In genomic region chr12:79373896-79374499, GRCh38 we compare ENCODE assay signal across 9 cellular contexts.
A peak's percentile ranks its signal among the peaks of the same experiment; 100 is the strongest.
DNase-seq lines count a peak whose midpoint lies in the region; ATAC-seq and TF ChIP-seq lines count a peak whose summit lies in the region.
"Had no signal": no experiment of that assay in that cellular context is flagged by ENCODE, and none has a peak within 500 bp of the region (broad histone marks: within the 10 kb centered on the region; RNA-seq: fewer than 3 reads in every experiment).

No MANE protein-coding gene starts in this region.

- H3K79me2 ChIP-seq in HCT116 (ENCODE audit: insufficient read depth, low read length), result no peaks in the 10 kb centered on the region

- H2BK15ac ChIP-seq in mesenchymal stem cell (ENCODE audit: low read depth, poor library complexity, severe bottlenecking), result no peak overlapping the region

- H3K27me3 ChIP-seq in HCT116 (ENCODE audit: insufficient read depth, low read length), result no peaks in the 10 kb centered on the region
- H3K27me3 ChIP-seq in mesenchymal stem cell (ENCODE audit: control insufficient read depth in 1 of 2, insufficient read depth in 1 of 2, low read length in 2 of 2), result no peaks in the 10 kb centered on the region
- no peaks in the 10 kb centered on the region for H3K27me3 ChIP-seq in naive thymus-derived CD4-positive, alpha-beta T cell (ENCODE audit: control insufficient read depth in 2 of 2, insufficient read depth in 2 of 2, low read length in 2 of 2)

- in situ Hi-C loops in ACHN (cut with HindIII; ENCODE audit: low pct_ligation_motif_present, low pct_unique_long_range_greater_than_20kb, low sequenced_read_pairs), result no loop called here
- in situ Hi-C loops in astrocyte of the cerebellum (cut with HindIII; ENCODE audit: low sequenced_read_pairs), result no loop called here

- TF ChIP-seq CTCF in HCT116 (IDR thresholded peaks at IDR 0.05 in 2 of 3, conservative IDR thresholded peaks at IDR 0.05 in 1 of 3; ENCODE audit: borderline replicate concordance in 1 of 3, insufficient read depth in 1 of 3, low read depth in 2 of 3, low read length in 2 of 3) (peak; percentile 33 to 91 (median 86); a peak in 4 of 6 replicates), astrocyte of the cerebellum (IDR thresholded peaks at IDR 0.05; ENCODE audit: low read depth, low read length, missing control alignments) (peak; percentile 86)

- H3K4me1 Mint-ChIP-seq in naive thymus-derived CD4-positive, alpha-beta T cell, result no peaks in the 10 kb centered on the region
- H3K4me1 Mint-ChIP-seq: IgD-negative memory B cell had no signal

- H3K36me3 ChIP-seq in HCT116 (ENCODE audit: control insufficient read depth in 1 of 2, insufficient read depth in 2 of 2, low read length in 2 of 2) (no peaks in the 10 kb centered on the region), mesenchymal stem cell (ENCODE audit: control insufficient read depth in 1 of 2, insufficient read depth in 2 of 2, low read depth in 1 of 2, low read length in 2 of 2) (no peaks in the 10 kb centered on the region)
- no peaks in the 10 kb centered on the region for H3K36me3 ChIP-seq in naive thymus-derived CD4-positive, alpha-beta T cell (ENCODE audit: control insufficient read depth in 2 of 3, insufficient read depth in 3 of 3, low read length in 3 of 3)

- ATAC-seq in HCT116, result peak; percentile 99
- no peak for ATAC-seq in naive thymus-derived CD4-positive, alpha-beta T cell

- no peak overlapping the region for H3K27ac ChIP-seq in HCT116 (ENCODE audit: low read depth, low read length)
- H3K27ac ChIP-seq in mesenchymal stem cell (ENCODE audit: low read length, poor library complexity, severe bottlenecking), result no peak overlapping the region
- H3K27ac ChIP-seq in naive thymus-derived CD4-positive, alpha-beta T cell (ENCODE audit: low read depth, low read length), result no peak overlapping the region

- DNase-seq in ACHN (peak; percentile 58), GM03348 (ENCODE audit: low spot score) (peak; percentile 69), HCT116 (ENCODE audit: low read depth, low spot score) (no peak), NCI-H1048 (lab: John Stamatoyannopoulos, UW) (peak; percentile 5), astrocyte of the cerebellum (ENCODE audit: low read depth) (no peak), mesenchymal stem cell (peak; percentile 38), T-helper 9 cell (no peak)
- no peak for DNase-seq in naive thymus-derived CD4-positive, alpha-beta T cell

- H4K91ac ChIP-seq in mesenchymal stem cell (ENCODE audit: low read length), result no peak overlapping the region

- H3K9ac ChIP-seq in HCT116 (ENCODE audit: low read length), result no peak overlapping the region
- H3K9ac ChIP-seq in mesenchymal stem cell (ENCODE audit: low read length), result no peak overlapping the region

- no TSS peak for BruUV-seq in HCT116 (replicated peaks; lab: Mats Ljungman, UMichigan)

- H2BK120ac ChIP-seq in mesenchymal stem cell (ENCODE audit: low read depth, low read length), result no peak overlapping the region

- no peak overlapping the region for H3K4ac ChIP-seq in mesenchymal stem cell (ENCODE audit: low read depth in 1 of 2, low read length in 2 of 2)

- POLR2A ChIA-PET in HCT116 (lab: Charles Lee), result interaction anchor here (0.6 kb wide), 1 partner anchor 66 kb away, joined by 5 read pairs; no protein-coding TSS in a partner anchor
- POLR2A ChIA-PET in naive thymus-derived CD4-positive, alpha-beta T cell (lab: Charles Lee), result no interaction called here

- intact Hi-C loops in HCT116 (cut with micrococcal nuclease), result loop anchor here (5.0 to 10.0 kb wide), 2 partner anchors 359 to 1372 kb away; no protein-coding TSS in a partner anchor
- intact Hi-C loops in naive thymus-derived CD4-positive, alpha-beta T cell (cut with micrococcal nuclease), result loop anchor here in 1 of 2 donors (10.0 kb wide), 1 partner anchor 59 kb away; no protein-coding TSS in a partner anchor

- no peaks in the 10 kb centered on the region for H3K9me2 ChIP-seq in HCT116 (ENCODE audit: insufficient read depth)

- H3K4me2 ChIP-seq in HCT116 (ENCODE audit: low read length) (no peak overlapping the region), mesenchymal stem cell (ENCODE audit: low read length, poor library complexity, severe bottlenecking) (no peak overlapping the region)

- no peak overlapping the region for H3K4me3 Mint-ChIP-seq in naive thymus-derived CD4-positive, alpha-beta T cell
- H3K4me3 Mint-ChIP-seq: IgD-negative memory B cell had no signal

- no peak overlapping the region for H2BK5ac ChIP-seq in mesenchymal stem cell (ENCODE audit: low read depth, low read length, poor library complexity, severe bottlenecking)

- no peak overlapping the region for H2AK5ac ChIP-seq in mesenchymal stem cell (ENCODE audit: low read length, severe bottlenecking)

- H3K23ac ChIP-seq in mesenchymal stem cell (ENCODE audit: low read length in 2 of 2), result no peak overlapping the region

- no peak overlapping the region for H3K18ac ChIP-seq in mesenchymal stem cell (ENCODE audit: low read depth in 1 of 2, low read length in 2 of 2)

- H3K9me3 ChIP-seq in HCT116 (ENCODE audit: control insufficient read depth in 1 of 2, insufficient read depth in 1 of 2, low read depth in 1 of 2, low read length in 2 of 2), result no peaks in the 10 kb centered on the region
- H3K9me3 ChIP-seq in mesenchymal stem cell (ENCODE audit: control insufficient read depth, low read length), result no peaks in the 10 kb centered on the region
- H3K9me3 ChIP-seq in naive thymus-derived CD4-positive, alpha-beta T cell (ENCODE audit: control insufficient read depth in 2 of 3, low read length in 3 of 3), result no peaks in the 10 kb centered on the region

- H2BK12ac ChIP-seq in mesenchymal stem cell (ENCODE audit: low read length in 2 of 2), result no peak overlapping the region

- no peaks in the 10 kb centered on the region for H3K4me1 ChIP-seq in HCT116 (ENCODE audit: control insufficient read depth in 1 of 2, insufficient read depth in 2 of 2, low read length in 2 of 2)
- H3K4me1 ChIP-seq in mesenchymal stem cell (ENCODE audit: control insufficient read depth, insufficient read depth, low read depth, low read length), result no peaks in the 10 kb centered on the region
- no peaks in the 10 kb centered on the region for H3K4me1 ChIP-seq in naive thymus-derived CD4-positive, alpha-beta T cell (ENCODE audit: control insufficient read depth in 2 of 2, insufficient read depth in 2 of 2, low read length in 2 of 2)

- H4K8ac ChIP-seq in mesenchymal stem cell (ENCODE audit: low read length), result no peak overlapping the region

- H2AFZ ChIP-seq in HCT116 (ENCODE audit: low read depth, low read length, poor library complexity, severe bottlenecking) (peak overlapping the region; percentile 64), mesenchymal stem cell (ENCODE audit: low read depth, low read length) (no peak overlapping the region)

- H3K14ac ChIP-seq in mesenchymal stem cell (ENCODE audit: low read length in 2 of 2), result no peak overlapping the region

- CTCF ChIA-PET in HCT116 (lab: Charles Lee), result interaction anchor here (0.7 to 1.4 kb wide), 3 partner anchors 11 to 43 kb away, joined by 3 to 5 read pairs (median 3); no protein-coding TSS in a partner anchor
- CTCF ChIA-PET in naive thymus-derived CD4-positive, alpha-beta T cell (lab: Charles Lee), result no interaction called here

- H3K9me3 Mint-ChIP-seq in naive thymus-derived CD4-positive, alpha-beta T cell, result peaks cover 0 to 3% (median 0%) of the 10 kb centered on the region in 11 donors
- H3K9me3 Mint-ChIP-seq: IgD-negative memory B cell had no signal

- H4K20me1 ChIP-seq in HCT116 (ENCODE audit: insufficient read depth), result no peaks in the 10 kb centered on the region

- H3K27ac Mint-ChIP-seq in naive thymus-derived CD4-positive, alpha-beta T cell, result no peak overlapping the region
- H3K27ac Mint-ChIP-seq: IgD-negative memory B cell had no signal

- 38% methylated on average over 4 of the region's 5 CpGs for WGBS in mesenchymal stem cell

- no peaks in the 10 kb centered on the region for H3K27me3 Mint-ChIP-seq in naive thymus-derived CD4-positive, alpha-beta T cell
- H3K27me3 Mint-ChIP-seq: IgD-negative memory B cell had no signal

- TF ChIP-seq POLR2A in HCT116 (IDR thresholded peaks at IDR 0.05; ENCODE audit: borderline replicate concordance, extremely low read depth, insufficient read depth, insufficient read length), result no peak

- no peak overlapping the region for H3K4me3 ChIP-seq in HCT116 (replicated peaks in 1 of 2; ENCODE audit: low read depth in 1 of 2, low read length in 2 of 2)
- no peak overlapping the region for H3K4me3 ChIP-seq in astrocyte of the cerebellum (ENCODE audit: low read depth, low read length)
- H3K4me3 ChIP-seq in mesenchymal stem cell (ENCODE audit: insufficient read depth in 1 of 2, low read depth in 1 of 2, low read length in 2 of 2), result no peak overlapping the region
- H3K4me3 ChIP-seq in naive thymus-derived CD4-positive, alpha-beta T cell (ENCODE audit: low read length), result no peak overlapping the region

- H3K79me1 ChIP-seq in mesenchymal stem cell (replicated peaks; ENCODE audit: low read length, poor library complexity, severe bottlenecking), result no peaks in the 10 kb centered on the region

- RAD21 ChIA-PET in HCT116 (lab: Charles Lee; ENCODE audit: low non-redundant PET in 1 of 2, low total read pairs in 2 of 2, uncharacterized antibody in 2 of 2, unreplicated experiment in 2 of 2), result no interaction called here

- TF ChIP-seq RAD21 in HCT116 (IDR thresholded peaks at IDR 0.05; ENCODE audit: low read depth), result peak; percentile 71

- no peaks in the 10 kb centered on the region for H3K36me3 Mint-ChIP-seq in naive thymus-derived CD4-positive, alpha-beta T cell
- H3K36me3 Mint-ChIP-seq: IgD-negative memory B cell had no signal

TF ChIP-seq in HCT116, 20 proteins besides CTCF, POLR2A, EP300 and RAD21 (continues in another document):
- TF ChIP-seq YY1 (IDR thresholded peaks at IDR 0.05; ENCODE audit: extremely low read depth, insufficient replicate concordance, low read depth, low read length) (no peak), MAX (IDR thresholded peaks at IDR 0.05) (no peak), FOSL1 (IDR thresholded peaks at IDR 0.05; ENCODE audit: low read depth) (no peak)

Comparison
In these comparisons a context has a peak if more than half of its experiments do, and no peak if none do; other contexts are left out.
1. DNase-seq: peak in ACHN (single experiment), GM03348 (single experiment), NCI-H1048 (single experiment) and mesenchymal stem cell (single experiment); none in HCT116 (single experiment), astrocyte of the cerebellum (single experiment), T-helper 9 cell (single experiment) and naive thymus-derived CD4-positive, alpha-beta T cell (0 of 9).